17 cellular contexts compared by ENCODE assay signal in genomic region chr3:59756930-59757329, GRCh38.
DNase-seq lines count a peak whose midpoint lies in the region; ATAC-seq and TF ChIP-seq lines count a peak whose summit lies in the region.
"Had no signal": no experiment of that assay in that cellular context is flagged by ENCODE, and none has a peak within 500 bp of the region (broad histone marks: within the 10 kb centered on the region; RNA-seq: fewer than 3 reads in every experiment).

No MANE protein-coding gene starts in this region.

- peaks cover 0 to 5% (median 0%) of the 10 kb centered on the region in 3 experiments for H3K36me3 ChIP-seq in naive thymus-derived CD4-positive, alpha-beta T cell (ENCODE audit: control insufficient read depth in 2 of 3, insufficient read depth in 3 of 3, low read length in 3 of 3)
- H3K36me3 ChIP-seq: BLaER1 treated with 17β-estradiol and CSF1 and Interleukin-3, amounts not matched to agents 10 nM and 100 nM had no signal

- 84% methylated on average over 5 of the region's 5 CpGs for WGBS in lower leg skin, 2 donors

- intact Hi-C loops in activated naive CD4-positive, alpha-beta T cell treated with anti-CD3 and anti-CD28 coated beads for 36 hours (cut with micrococcal nuclease): loop anchor here (1.0 to 10.0 kb wide), 9 partner anchors 15 to 370 kb away; no protein-coding TSS in a partner anchor
- intact Hi-C loops in CD4-positive, alpha-beta T cell (cut with DNase I, micrococcal nuclease): no loop called here
- intact Hi-C loops in naive thymus-derived CD4-positive, alpha-beta T cell (cut with micrococcal nuclease): no loop called here
- intact Hi-C loops in lower leg skin (cut with DNase I; ENCODE audit: low total_unique reads): no loop called here

- H3K4me1 ChIP-seq in naive thymus-derived CD4-positive, alpha-beta T cell (ENCODE audit: control insufficient read depth in 2 of 2, insufficient read depth in 2 of 2, low read length in 2 of 2): peaks cover 0 to 81% of the 10 kb centered on the region in 2 donors
- H3K4me1 ChIP-seq: BLaER1 treated with 17β-estradiol and CSF1 and Interleukin-3, amounts not matched to agents 10 nM and 100 nM had no signal

- no peak for TF ChIP-seq CTCF in CD4-positive, alpha-beta T cell (IDR thresholded peaks at IDR 0.05)
- no peak for TF ChIP-seq CTCF in lower leg skin (IDR thresholded peaks at IDR 0.05)

- no peaks in the 10 kb centered on the region for H3K9me3 Mint-ChIP-seq in activated naive CD4-positive, alpha-beta T cell treated with anti-CD3 and anti-CD28 coated beads for 36 hours
- H3K9me3 Mint-ChIP-seq in activated naive CD4-positive, alpha-beta T cell treated with anti-CD3 and anti-CD28 coated beads, Interleukin-2, amount 10 ng/mL, durations not matched to agents 7 days and 5 days: no peaks in the 10 kb centered on the region
- no peaks in the 10 kb centered on the region for H3K9me3 Mint-ChIP-seq in CD4-positive, alpha-beta T cell
- H3K9me3 Mint-ChIP-seq in T-helper 1 cell treated with Interleukin-12 subunit alpha and Interleukin-12 subunit beta and Interleukin-4 antibody, amounts not matched to agents 30 μg/mL and 1 μg/mL, for 36 hours: peaks cover 6% of the 10 kb centered on the region
- peaks cover 0 to 5% (median 0%) of the 10 kb centered on the region in 11 donors for H3K9me3 Mint-ChIP-seq in naive thymus-derived CD4-positive, alpha-beta T cell
- H3K9me3 Mint-ChIP-seq: CD8-positive, alpha-beta memory T cell; H9 had no signal

- DNase-seq in activated naive CD4-positive, alpha-beta T cell treated with anti-CD3 and anti-CD28 coated beads for 36 hours: peak; percentile 49
- no peak for DNase-seq in activated naive CD4-positive, alpha-beta T cell treated with anti-CD3 and anti-CD28 coated beads, Interleukin-2, amount 10 ng/mL, durations not matched to agents 7 days and 5 days
- no peak for DNase-seq in CD4-positive, alpha-beta T cell
- peak in 1 of 9 donors; percentile 17 for DNase-seq in naive thymus-derived CD4-positive, alpha-beta T cell
- DNase-seq in lower leg skin (ENCODE audit: low spot score in 2 of 2): no peak
- DNase-seq: CD8-positive, alpha-beta memory T cell; COR-L47; DMS 273 treated with DMSO at 0.1 percent for 48 hours; DMS53; DND-41; EL; H9 had no signal

- H3K27ac ChIP-seq in CD4-positive, alpha-beta T cell (ENCODE audit: low read depth, low read length): no peak overlapping the region
- H3K27ac ChIP-seq in naive thymus-derived CD4-positive, alpha-beta T cell (ENCODE audit: low read depth, low read length): no peak overlapping the region
- H3K27ac ChIP-seq: BLaER1 treated with 17β-estradiol and CSF1 and Interleukin-3, amounts not matched to agents 10 nM and 100 nM had no signal

- H3K27me3 ChIP-seq in CD4-positive, alpha-beta T cell (ENCODE audit: control insufficient read depth, insufficient read depth, low read length): no peaks in the 10 kb centered on the region
- no peaks in the 10 kb centered on the region for H3K27me3 ChIP-seq in naive thymus-derived CD4-positive, alpha-beta T cell (ENCODE audit: control insufficient read depth in 2 of 2, insufficient read depth in 2 of 2, low read length in 2 of 2)
- H3K27me3 ChIP-seq: BLaER1 treated with 17β-estradiol and CSF1 and Interleukin-3, amounts not matched to agents 10 nM and 100 nM had no signal

- TF ChIP-seq POLR2A in lower leg skin (IDR thresholded peaks at IDR 0.05): no peak

- peak overlapping the region; percentile 15 for H3K4me3 Mint-ChIP-seq in activated naive CD4-positive, alpha-beta T cell treated with anti-CD3 and anti-CD28 coated beads for 36 hours
- no peak overlapping the region for H3K4me3 Mint-ChIP-seq in activated naive CD4-positive, alpha-beta T cell treated with anti-CD3 and anti-CD28 coated beads, Interleukin-2, amount 10 ng/mL, durations not matched to agents 7 days and 5 days
- no peak overlapping the region for H3K4me3 Mint-ChIP-seq in CD4-positive, alpha-beta T cell
- peak overlapping the region; percentile 8 for H3K4me3 Mint-ChIP-seq in T-helper 1 cell treated with Interleukin-12 subunit alpha and Interleukin-12 subunit beta and Interleukin-4 antibody, amounts not matched to agents 30 μg/mL and 1 μg/mL, for 36 hours
- H3K4me3 Mint-ChIP-seq in naive thymus-derived CD4-positive, alpha-beta T cell: peak overlapping the region in 5 of 10 donors; percentile 11 to 69 (median 29)
- H3K4me3 Mint-ChIP-seq: B cell; CD8-positive, alpha-beta memory T cell; H9 had no signal

- no peak for ATAC-seq in CD4-positive, alpha-beta T cell (ENCODE audit: poor library complexity)
- no peak for ATAC-seq in naive thymus-derived CD4-positive, alpha-beta T cell
- ATAC-seq: GM12878, HepG2 had no signal

- H3K27ac Mint-ChIP-seq in activated naive CD4-positive, alpha-beta T cell treated with anti-CD3 and anti-CD28 coated beads for 36 hours: peak overlapping the region; percentile 70
- H3K27ac Mint-ChIP-seq in activated naive CD4-positive, alpha-beta T cell treated with anti-CD3 and anti-CD28 coated beads, Interleukin-2, amount 10 ng/mL, durations not matched to agents 7 days and 5 days: no peak overlapping the region
- peak overlapping the region; percentile 2 for H3K27ac Mint-ChIP-seq in CD4-positive, alpha-beta T cell
- H3K27ac Mint-ChIP-seq in T-helper 1 cell treated with Interleukin-12 subunit alpha and Interleukin-12 subunit beta and Interleukin-4 antibody, amounts not matched to agents 30 μg/mL and 1 μg/mL, for 36 hours: peak overlapping the region; percentile 9
- peak overlapping the region in 6 of 9 donors; percentile 3 to 64 (median 25) for H3K27ac Mint-ChIP-seq in naive thymus-derived CD4-positive, alpha-beta T cell
- H3K27ac Mint-ChIP-seq: B cell; CD8-positive, alpha-beta memory T cell; H9 had no signal

- H3K4me3 ChIP-seq in naive thymus-derived CD4-positive, alpha-beta T cell (ENCODE audit: low read length): no peak overlapping the region
- no peak overlapping the region for H3K4me3 ChIP-seq in lower leg skin (ENCODE audit: low read depth, poor library complexity, severe bottlenecking)
- H3K4me3 ChIP-seq: BLaER1 treated with 17β-estradiol and CSF1 and Interleukin-3, amounts not matched to agents 10 nM and 100 nM; GM12878 had no signal

- peaks cover 10% of the 10 kb centered on the region for H3K36me3 Mint-ChIP-seq in activated naive CD4-positive, alpha-beta T cell treated with anti-CD3 and anti-CD28 coated beads for 36 hours (ENCODE audit: low read depth)
- peaks cover 38% of the 10 kb centered on the region for H3K36me3 Mint-ChIP-seq in activated naive CD4-positive, alpha-beta T cell treated with anti-CD3 and anti-CD28 coated beads, Interleukin-2, amount 10 ng/mL, durations not matched to agents 7 days and 5 days
- peaks cover 15% of the 10 kb centered on the region for H3K36me3 Mint-ChIP-seq in CD4-positive, alpha-beta T cell (ENCODE audit: low read depth)
- H3K36me3 Mint-ChIP-seq in T-helper 1 cell treated with Interleukin-12 subunit alpha and Interleukin-12 subunit beta and Interleukin-4 antibody, amounts not matched to agents 30 μg/mL and 1 μg/mL, for 36 hours (ENCODE audit: low read depth): peaks cover 12% of the 10 kb centered on the region
- H3K36me3 Mint-ChIP-seq in naive thymus-derived CD4-positive, alpha-beta T cell: peaks cover 8 to 23% (median 16%) of the 10 kb centered on the region in 5 donors
- H3K36me3 Mint-ChIP-seq: CD8-positive, alpha-beta memory T cell had no signal

- H3K4me1 Mint-ChIP-seq in activated naive CD4-positive, alpha-beta T cell treated with anti-CD3 and anti-CD28 coated beads for 36 hours (ENCODE audit: low read depth): peaks cover 86% of the 10 kb centered on the region
- peaks cover 73% of the 10 kb centered on the region for H3K4me1 Mint-ChIP-seq in activated naive CD4-positive, alpha-beta T cell treated with anti-CD3 and anti-CD28 coated beads, Interleukin-2, amount 10 ng/mL, durations not matched to agents 7 days and 5 days
- peaks cover 96% of the 10 kb centered on the region for H3K4me1 Mint-ChIP-seq in CD4-positive, alpha-beta T cell (ENCODE audit: low read depth)
- H3K4me1 Mint-ChIP-seq in T-helper 1 cell treated with Interleukin-12 subunit alpha and Interleukin-12 subunit beta and Interleukin-4 antibody, amounts not matched to agents 30 μg/mL and 1 μg/mL, for 36 hours (ENCODE audit: low read depth): peaks cover 61% of the 10 kb centered on the region
- H3K4me1 Mint-ChIP-seq in naive thymus-derived CD4-positive, alpha-beta T cell: peaks cover 44 to 100% (median 95%) of the 10 kb centered on the region in 7 donors

- CTCF ChIA-PET in activated naive CD4-positive, alpha-beta T cell treated with anti-CD3 and anti-CD28 coated beads for 36 hours (lab: Charles Lee): interaction anchor here (0.7 to 1.8 kb wide), 4 partner anchors 22 to 127 kb away, joined by 3 to 4 read pairs (median 3); no protein-coding TSS in a partner anchor
- CTCF ChIA-PET in activated naive CD4-positive, alpha-beta T cell treated with anti-CD3 and anti-CD28 coated beads, Interleukin-2, amount 10 ng/mL, durations not matched to agents 7 days and 5 days (lab: Charles Lee): interaction anchor here (0.6 kb wide), 1 partner anchor 235 kb away, joined by 4 read pairs; no protein-coding TSS in a partner anchor
- CTCF ChIA-PET in CD4-positive, alpha-beta T cell (lab: Charles Lee): interaction anchor here (1.6 kb wide), 1 partner anchor 12 kb away, joined by 3 read pairs; no protein-coding TSS in a partner anchor
- CTCF ChIA-PET in naive thymus-derived CD4-positive, alpha-beta T cell (lab: Charles Lee): no interaction called here

- H3K27me3 Mint-ChIP-seq in activated naive CD4-positive, alpha-beta T cell treated with anti-CD3 and anti-CD28 coated beads for 36 hours (ENCODE audit: low read depth): no peaks in the 10 kb centered on the region
- no peaks in the 10 kb centered on the region for H3K27me3 Mint-ChIP-seq in activated naive CD4-positive, alpha-beta T cell treated with anti-CD3 and anti-CD28 coated beads, Interleukin-2, amount 10 ng/mL, durations not matched to agents 7 days and 5 days
- no peaks in the 10 kb centered on the region for H3K27me3 Mint-ChIP-seq in CD4-positive, alpha-beta T cell
- no peaks in the 10 kb centered on the region for H3K27me3 Mint-ChIP-seq in T-helper 1 cell treated with Interleukin-12 subunit alpha and Interleukin-12 subunit beta and Interleukin-4 antibody, amounts not matched to agents 30 μg/mL and 1 μg/mL, for 36 hours (ENCODE audit: low read depth)
- no peaks in the 10 kb centered on the region for H3K27me3 Mint-ChIP-seq in naive thymus-derived CD4-positive, alpha-beta T cell
- H3K27me3 Mint-ChIP-seq: B cell had no signal

- no peaks in the 10 kb centered on the region for H3K9me3 ChIP-seq in CD4-positive, alpha-beta T cell (ENCODE audit: control insufficient read depth, low read length)
- no peaks in the 10 kb centered on the region for H3K9me3 ChIP-seq in naive thymus-derived CD4-positive, alpha-beta T cell (ENCODE audit: control insufficient read depth in 2 of 3, low read length in 3 of 3)
- H3K9me3 ChIP-seq: BLaER1 treated with 17β-estradiol and CSF1 and Interleukin-3, amounts not matched to agents 10 nM and 100 nM had no signal

- POLR2A ChIA-PET in CD4-positive, alpha-beta T cell (lab: Charles Lee): interaction anchor here (0.8 kb wide), 1 partner anchor 15 kb away, joined by 3 read pairs; no protein-coding TSS in a partner anchor
- POLR2A ChIA-PET in naive thymus-derived CD4-positive, alpha-beta T cell (lab: Charles Lee): interaction anchor here (1.3 kb wide), 1 partner anchor 16 kb away, joined by 4 read pairs; no protein-coding TSS in a partner anchor

Comparison
In these comparisons a context has a peak if more than half of its experiments do, and no peak if none do; other contexts are left out.
1. H3K4me3 Mint-ChIP-seq: peak in activated naive CD4-positive, alpha-beta T cell treated with anti-CD3 and anti-CD28 coated beads for 36 hours (single experiment) and T-helper 1 cell treated with Interleukin-12 subunit alpha and Interleukin-12 subunit beta and Interleukin-4 antibody, amounts not matched to agents 30 μg/mL and 1 μg/mL, for 36 hours (single experiment); none in activated naive CD4-positive, alpha-beta T cell treated with anti-CD3 and anti-CD28 coated beads, Interleukin-2, amount 10 ng/mL, durations not matched to agents 7 days and 5 days (single experiment) and CD4-positive, alpha-beta T cell (single experiment).